Comparison of ENCODE assay signal across 8 cellular contexts in genomic region chr7:100612730-100613446, GRCh38. TPM values are rescaled to one million over a fixed set of nuclear protein-coding genes. Genes with fewer than 3 reads are reported as not detected.
DNase-seq lines count a peak whose midpoint lies in the region; ATAC-seq and TF ChIP-seq lines count a peak whose summit lies in the region.

No MANE protein-coding gene starts in this region.

- no peaks in the 10 kb centered on the region for H3K9me3 Mint-ChIP-seq in activated T-helper 2 cell treated with anti-CD3 and anti-CD28 coated beads, Interferon-gamma antibody, Interleukin-2, Interleukin-4, amounts not matched to agents 10 μg/mL and 5 μg/mL and 100 μg/mL, durations not matched to agents 14 hours and 24 hours and 36 hours

- peaks cover 12% of the 10 kb centered on the region for H3K36me3 Mint-ChIP-seq in activated T-helper 2 cell treated with anti-CD3 and anti-CD28 coated beads, Interferon-gamma antibody, Interleukin-2, Interleukin-4, amounts not matched to agents 10 μg/mL and 5 μg/mL and 100 μg/mL, durations not matched to agents 14 hours and 24 hours and 36 hours (ENCODE audit: low read depth)

- intact Hi-C loops in activated T-helper 2 cell treated with anti-CD3 and anti-CD28 coated beads, Interferon-gamma antibody, Interleukin-2, Interleukin-4, amounts not matched to agents 10 μg/mL and 5 μg/mL and 100 μg/mL, durations not matched to agents 14 hours and 24 hours and 36 hours (cut with micrococcal nuclease), result loop anchor here (1.0 to 5.0 kb wide), 7 partner anchors 9 to 184 kb away; partner anchors contain the start of genes FBXO24, GNB2, LRCH4 and MEPCE
- intact Hi-C loops in spleen (cut with DNase I; ENCODE audit: low total_unique reads), result loop anchor here (10.0 kb wide), 1 partner anchor 62 kb away; the partner anchor contains the start of gene GNB2

- no peaks in the 10 kb centered on the region for H3K27me3 Mint-ChIP-seq in activated T-helper 2 cell treated with anti-CD3 and anti-CD28 coated beads, Interferon-gamma antibody, Interleukin-2, Interleukin-4, amounts not matched to agents 10 μg/mL and 5 μg/mL and 100 μg/mL, durations not matched to agents 14 hours and 24 hours and 36 hours (ENCODE audit: low read depth)

- H3K9me3 ChIP-seq in iPS DF 6.9 (ENCODE audit: control insufficient read depth, insufficient read depth, low read length), result no peaks in the 10 kb centered on the region
- no peaks in the 10 kb centered on the region for H3K9me3 ChIP-seq in spleen

- no peak overlapping the region for H3K27ac Mint-ChIP-seq in activated T-helper 2 cell treated with anti-CD3 and anti-CD28 coated beads, Interferon-gamma antibody, Interleukin-2, Interleukin-4, amounts not matched to agents 10 μg/mL and 5 μg/mL and 100 μg/mL, durations not matched to agents 14 hours and 24 hours and 36 hours

- peak in 2 of 11 experiments; percentile 16 to 33 for TF ChIP-seq CTCF in spleen (IDR thresholded peaks at IDR 0.05 in 8 of 11, conservative IDR thresholded peaks at IDR 0.05 in 3 of 11)

- H3K36me3 ChIP-seq in iPS DF 6.9 (ENCODE audit: control insufficient read depth, insufficient read depth, low read length), result no peaks in the 10 kb centered on the region
- peaks cover 0 to 21% (median 4%) of the 10 kb centered on the region in 6 donors for H3K36me3 ChIP-seq in spleen

- peak overlapping the region; percentile 97 for H3K4me3 Mint-ChIP-seq in activated T-helper 2 cell treated with anti-CD3 and anti-CD28 coated beads, Interferon-gamma antibody, Interleukin-2, Interleukin-4, amounts not matched to agents 10 μg/mL and 5 μg/mL and 100 μg/mL, durations not matched to agents 14 hours and 24 hours and 36 hours (ENCODE audit: low read depth)

- H3K27me3 ChIP-seq in iPS DF 6.9 (ENCODE audit: control insufficient read depth, insufficient read depth, low read length), result no peaks in the 10 kb centered on the region; the same call in 1 of the 2 replicates
- H3K27me3 ChIP-seq in spleen (replicated peaks in 1 of 7), result no peaks in the 10 kb centered on the region

- TF ChIP-seq POLR2A in spleen (IDR thresholded peaks at IDR 0.05), result no peak

- peak overlapping the region; percentile 79 for H3K4me3 ChIP-seq in iPS DF 6.9 (ENCODE audit: low read length)
- peak overlapping the region; percentile 60 to 83 (median 66) for H3K4me3 ChIP-seq in spleen

- WGBS in iPS DF 6.9 (ENCODE audit: insufficient coverage, insufficient read length), result no CpG with 5 or more reads among the region's 29 CpGs
- whole genome bisulfite sequencing in spleen, 5 donors, result 4 to 7% (median 6%) methylated on average over 24 to 29 of the region's 29 CpGs

- ATAC-seq in HG03045 (IDR thresholded peaks at IDR 0.05; ENCODE audit: unreplicated experiment) (peak; percentile 2), GM21367 (IDR thresholded peaks at IDR 0.05; ENCODE audit: unreplicated experiment) (no peak), HG02970 (IDR thresholded peaks at IDR 0.05; ENCODE audit: low FRiP score, unreplicated experiment) (no peak)

- peaks cover 10% of the 10 kb centered on the region for H3K4me1 Mint-ChIP-seq in activated T-helper 2 cell treated with anti-CD3 and anti-CD28 coated beads, Interferon-gamma antibody, Interleukin-2, Interleukin-4, amounts not matched to agents 10 μg/mL and 5 μg/mL and 100 μg/mL, durations not matched to agents 14 hours and 24 hours and 36 hours (ENCODE audit: low read depth)

- DNase-seq in ELR (ENCODE audit: low read depth) (peak; percentile 15), iPS DF 6.9 (ENCODE audit: low read depth, low spot score) (no peak), spleen (no peak), GM19238 (ENCODE audit: insufficient read length, low spot score) (no peak)
- DNase-seq in activated T-helper 2 cell treated with anti-CD3 and anti-CD28 coated beads, Interferon-gamma antibody, Interleukin-2, Interleukin-4, amounts not matched to agents 10 μg/mL and 5 μg/mL and 100 μg/mL, durations not matched to agents 14 hours and 24 hours and 36 hours (ENCODE audit: low spot score), result no peak

- H3K4me1 ChIP-seq in iPS DF 6.9 (ENCODE audit: control insufficient read depth, insufficient read depth, low read length) (peaks cover 3% of the 10 kb centered on the region), spleen (peaks cover 7 to 26% (median 22%) of the 10 kb centered on the region in 6 donors)

- H3K27ac ChIP-seq in iPS DF 6.9 (ENCODE audit: low read length) (no peak overlapping the region), spleen (peak overlapping the region in 7 of 8 donors; percentile 93 to 98 (median 95))

RNA-seq across cellular contexts. Expression of gene MOSPD3, which starts 0.5 kb away (rescaled TPM):
- 14.1 TPM in 2 replicates for total RNA-seq in activated T-helper 2 cell treated with anti-CD3 and anti-CD28 coated beads, Interferon-gamma antibody, Interleukin-2, Interleukin-4, amounts not matched to agents 10 μg/mL and 5 μg/mL and 100 μg/mL, durations not matched to agents 14 hours and 24 hours and 36 hours
- 10 to 100 TPM; 13.4 to 20.4 (median 16.0) TPM for total RNA-seq in spleen
- polyA plus RNA-seq in spleen, result 10 to 100 TPM; 11.2 to 16.8 (median 13.9) TPM

RNA-seq across cellular contexts. Expression of gene PCOLCE, which starts 10.7 kb away (rescaled TPM):
- 8.6 and 10.3 TPM in 2 replicates for total RNA-seq in activated T-helper 2 cell treated with anti-CD3 and anti-CD28 coated beads, Interferon-gamma antibody, Interleukin-2, Interleukin-4, amounts not matched to agents 10 μg/mL and 5 μg/mL and 100 μg/mL, durations not matched to agents 14 hours and 24 hours and 36 hours
- total RNA-seq in spleen, result 10 to 100 TPM in 6 of 7 donors, 1 to 10 TPM in 1; 7.1 to 31.4 (median 21.9) TPM
- 10 to 100 TPM; 29.0 to 38.7 (median 30.2) TPM for polyA plus RNA-seq in spleen

RNA-seq across cellular contexts. Expression of gene FBXO24, which starts 26.8 kb away (rescaled TPM):
- total RNA-seq in activated T-helper 2 cell treated with anti-CD3 and anti-CD28 coated beads, Interferon-gamma antibody, Interleukin-2, Interleukin-4, amounts not matched to agents 10 μg/mL and 5 μg/mL and 100 μg/mL, durations not matched to agents 14 hours and 24 hours and 36 hours, result 0.37 and 0.91 TPM in 2 replicates
- 1 to 10 TPM in 4 of 7 donors, under 1 TPM in 2, not detected in 1; 0.54 to 1.5 (median 1.2) TPM for total RNA-seq in spleen
- 1 to 10 TPM in 2 of 3 donors, under 1 TPM in 1; 0.67 to 1.6 (median 1.2) TPM for polyA plus RNA-seq in spleen

RNA-seq across cellular contexts. Expression of gene LRCH4, which starts 27.0 kb away (rescaled TPM):
- total RNA-seq in activated T-helper 2 cell treated with anti-CD3 and anti-CD28 coated beads, Interferon-gamma antibody, Interleukin-2, Interleukin-4, amounts not matched to agents 10 μg/mL and 5 μg/mL and 100 μg/mL, durations not matched to agents 14 hours and 24 hours and 36 hours, result 105 and 106 TPM in 2 replicates
- 100 to 1,000 TPM; 145 to 333 (median 186) TPM for total RNA-seq in spleen
- 100 to 1,000 TPM; 151 to 310 (median 269) TPM for polyA plus RNA-seq in spleen

RNA-seq across cellular contexts. Expression of gene TFR2, which starts 28.5 kb away (rescaled TPM):
- total RNA-seq in activated T-helper 2 cell treated with anti-CD3 and anti-CD28 coated beads, Interferon-gamma antibody, Interleukin-2, Interleukin-4, amounts not matched to agents 10 μg/mL and 5 μg/mL and 100 μg/mL, durations not matched to agents 14 hours and 24 hours and 36 hours, result 16.7 and 19.7 TPM in 2 replicates
- total RNA-seq in spleen, result 1 to 10 TPM; 1.9 to 6.6 (median 2.4) TPM
- 1 to 10 TPM; 1.7 to 1.9 (median 1.8) TPM for polyA plus RNA-seq in spleen
